Comparison of ENCODE assay signal across 22 cellular contexts in genomic region chr5:113264061-113264460, GRCh38.
DNase-seq lines count a peak whose midpoint lies in the region; ATAC-seq lines count a peak whose summit lies in the region.
"Had no signal": no experiment of that assay in that cellular context is flagged by ENCODE, and none has a peak within 500 bp of the region (broad histone marks: within the 10 kb centered on the region; RNA-seq: fewer than 3 reads in every experiment).

No MANE protein-coding gene starts in this region.

- H3K9me3 ChIP-seq in endocrine pancreas (ENCODE audit: control insufficient read depth, low read length) = no peaks in the 10 kb centered on the region

- ATAC-seq in activated CD8-positive, alpha-beta memory T cell treated with anti-CD3 and anti-CD28 coated beads, Interleukin-2, amount 10 ng/mL, durations not matched to agents 7 days and 5 days = no peak
- ATAC-seq in activated naive CD4-positive, alpha-beta T cell treated with anti-CD3 and anti-CD28 coated beads, Interleukin-2, amount 50 U/mL, for 72 hours = no peak
- ATAC-seq in HG02852 (IDR thresholded peaks at IDR 0.05; ENCODE audit: unreplicated experiment) = no peak
- ATAC-seq: naive thymus-derived CD4-positive, alpha-beta T cell had no signal

- CTCF ChIA-PET in activated CD8-positive, alpha-beta memory T cell treated with anti-CD3 and anti-CD28 coated beads, Interleukin-2, amount 10 ng/mL, durations not matched to agents 7 days and 5 days (lab: Charles Lee) = no interaction called here

- no peak overlapping the region for H3K27ac Mint-ChIP-seq in activated CD8-positive, alpha-beta memory T cell treated with anti-CD3 and anti-CD28 coated beads, Interleukin-2, amount 10 ng/mL, durations not matched to agents 7 days and 5 days
- H3K27ac Mint-ChIP-seq in activated naive CD4-positive, alpha-beta T cell treated with anti-CD3 and anti-CD28 coated beads, Interleukin-2, amount 50 U/mL, for 72 hours = no peak overlapping the region
- H3K27ac Mint-ChIP-seq: naive thymus-derived CD4-positive, alpha-beta T cell; stimulated activated naive CD8-positive, alpha-beta T cell treated with anti-CD3 and anti-CD28 coated beads, Interleukin-15, Interleukin-2, amounts not matched to agents 100 ng/mL and 50 ng/mL, for 24 hours had no signal

- H3K4me1 Mint-ChIP-seq in activated CD8-positive, alpha-beta memory T cell treated with anti-CD3 and anti-CD28 coated beads, Interleukin-2, amount 10 ng/mL, durations not matched to agents 7 days and 5 days = no peaks in the 10 kb centered on the region

- no peaks in the 10 kb centered on the region for H3K9me3 Mint-ChIP-seq in activated CD8-positive, alpha-beta memory T cell treated with anti-CD3 and anti-CD28 coated beads, Interleukin-2, amount 10 ng/mL, durations not matched to agents 7 days and 5 days (ENCODE audit: low read depth)
- H3K9me3 Mint-ChIP-seq in activated naive CD4-positive, alpha-beta T cell treated with anti-CD3 and anti-CD28 coated beads, Interleukin-2, amount 50 U/mL, for 72 hours = no peaks in the 10 kb centered on the region
- H3K9me3 Mint-ChIP-seq: naive thymus-derived CD4-positive, alpha-beta T cell; stimulated activated naive CD8-positive, alpha-beta T cell treated with anti-CD3 and anti-CD28 coated beads, Interleukin-15, Interleukin-2, amounts not matched to agents 100 ng/mL and 50 ng/mL, for 24 hours had no signal

- H3K4me3 ChIP-seq in endocrine pancreas (ENCODE audit: control insufficient read depth, insufficient read depth, low read length) = peak overlapping the region; percentile 16
- H3K4me3 ChIP-seq: coronary artery had no signal

- no peaks in the 10 kb centered on the region for H3K36me3 ChIP-seq in endocrine pancreas (ENCODE audit: control insufficient read depth, insufficient read depth, low read length)

- H3K27me3 ChIP-seq in endocrine pancreas (ENCODE audit: control insufficient read depth, insufficient read depth, low read length) = no peaks in the 10 kb centered on the region

- H3K4me1 ChIP-seq in endocrine pancreas (ENCODE audit: control insufficient read depth, insufficient read depth, low read length) = peaks cover 31% of the 10 kb centered on the region

- no peak overlapping the region for H3K4me3 Mint-ChIP-seq in activated CD8-positive, alpha-beta memory T cell treated with anti-CD3 and anti-CD28 coated beads, Interleukin-2, amount 10 ng/mL, durations not matched to agents 7 days and 5 days
- H3K4me3 Mint-ChIP-seq: naive thymus-derived CD4-positive, alpha-beta T cell; stimulated activated naive CD8-positive, alpha-beta T cell treated with anti-CD3 and anti-CD28 coated beads, Interleukin-15, Interleukin-2, amounts not matched to agents 100 ng/mL and 50 ng/mL, for 24 hours had no signal

- H3K9ac ChIP-seq in endocrine pancreas (ENCODE audit: control insufficient read depth, insufficient read depth, low read length) = no peak overlapping the region

- peaks cover 2% of the 10 kb centered on the region for H3K27me3 Mint-ChIP-seq in activated CD8-positive, alpha-beta memory T cell treated with anti-CD3 and anti-CD28 coated beads, Interleukin-2, amount 10 ng/mL, durations not matched to agents 7 days and 5 days
- H3K27me3 Mint-ChIP-seq: stimulated activated naive CD8-positive, alpha-beta T cell treated with anti-CD3 and anti-CD28 coated beads, Interleukin-15, Interleukin-2, amounts not matched to agents 100 ng/mL and 50 ng/mL, for 24 hours had no signal

- peak; percentile 55 for DNase-seq in NCI-H446 treated with DMSO at 0.1 percent for 48 hours (lab: John Stamatoyannopoulos, UW)
- peak; percentile 91 for DNase-seq in iris pigment epithelial cell (ENCODE audit: low read depth)
- peak; percentile 37 for DNase-seq in non-pigmented ciliary epithelial cell (ENCODE audit: low read depth)
- DNase-seq in activated CD8-positive, alpha-beta memory T cell treated with anti-CD3 and anti-CD28 coated beads, Interleukin-2, amount 10 ng/mL, durations not matched to agents 7 days and 5 days = no peak
- DNase-seq in activated naive CD4-positive, alpha-beta T cell treated with anti-CD3 and anti-CD28 coated beads, Interleukin-2, amount 50 U/mL, for 72 hours (ENCODE audit: low spot score in 2 of 2) = no peak
- DNase-seq in stimulated activated CD8-positive, alpha-beta memory T cell treated with anti-CD3 and anti-CD28 coated beads, Interleukin-4, amount 100 ng/mL, for 48 hours = no peak
- DNase-seq: activated CD4-positive, alpha-beta T cell treated with anti-CD3 and anti-CD28 coated beads, Interleukin-2, amount 50 U/mL, for 4 hours; activated gamma-delta T cell treated with Interleukin-2 at 50 U/mL for 16 hours; aorta; head of caudate nucleus; KG1; mammary epithelial cell; naive thymus-derived CD4-positive, alpha-beta T cell; NCI-H1048; NCI-H2029; NCI-H510A; SIG-M5; trophoblast cell had no signal

- H3K36me3 Mint-ChIP-seq in activated CD8-positive, alpha-beta memory T cell treated with anti-CD3 and anti-CD28 coated beads, Interleukin-2, amount 10 ng/mL, durations not matched to agents 7 days and 5 days = no peaks in the 10 kb centered on the region
- H3K36me3 Mint-ChIP-seq in activated naive CD4-positive, alpha-beta T cell treated with anti-CD3 and anti-CD28 coated beads, Interleukin-2, amount 50 U/mL, for 72 hours = no peaks in the 10 kb centered on the region

Comparison
In these comparisons a context has a peak if more than half of its experiments do, and no peak if none do; other contexts are left out.
1. DNase-seq: peak in NCI-H446 treated with DMSO at 0.1 percent for 48 hours (single experiment), iris pigment epithelial cell (single experiment) and non-pigmented ciliary epithelial cell (single experiment); none in activated CD8-positive, alpha-beta memory T cell treated with anti-CD3 and anti-CD28 coated beads, Interleukin-2, amount 10 ng/mL, durations not matched to agents 7 days and 5 days (single experiment), activated naive CD4-positive, alpha-beta T cell treated with anti-CD3 and anti-CD28 coated beads, Interleukin-2, amount 50 U/mL, for 72 hours (0 of 2) and stimulated activated CD8-positive, alpha-beta memory T cell treated with anti-CD3 and anti-CD28 coated beads, Interleukin-4, amount 100 ng/mL, for 48 hours (single experiment).